25 cellular contexts compared by ENCODE assay signal in genomic region chr9:77991191-77991590, GRCh38.
"Had no signal": no experiment of that assay in that cellular context is flagged by ENCODE, and none has a peak within 500 bp of the region (broad histone marks: within the 10 kb centered on the region; RNA-seq: fewer than 3 reads in every experiment).

No MANE protein-coding gene starts in this region.

- H3K27ac ChIP-seq: ovary, parathyroid adenoma, psoas muscle, right lobe of liver, sigmoid colon, stomach, thoracic aorta, thyroid gland, tibial nerve, upper lobe of left lung, vagina had no signal

- H3K4me3 ChIP-seq: ovary, psoas muscle, right lobe of liver, sigmoid colon, stomach, thoracic aorta, thyroid gland, tibial nerve, upper lobe of left lung, vagina had no signal

- DNase-seq: nephron progenitor cell; occipital lobe; ovary; posterior cingulate gyrus; psoas muscle; right cardiac atrium; right lobe of liver; sigmoid colon; small intestine; stimulated activated CD4-positive, alpha-beta T cell treated with anti-CD3 and anti-CD28 coated beads, Interleukin-15, amount 100 ng/mL, for 24 hours; stimulated activated CD4-positive, alpha-beta T cell treated with anti-CD3 and anti-CD28 coated beads, Interleukin-2, amount 100 ng/mL, for 24 hours; stimulated activated CD4-positive, alpha-beta T cell treated with anti-CD3 and anti-CD28 coated beads, Interleukin-2, amount 100 ng/mL, for 48 hours; stimulated activated CD4-positive, alpha-beta T cell treated with anti-CD3 and anti-CD28 coated beads, Interleukin-4, amount 100 ng/mL, for 24 hours; stimulated activated naive B cell treated with anti-CD40 and anti-IgM and Interleukin-4, amounts not matched to agents 10 μg/mL and 1 μg/mL and 100 μg/mL, for 72 hours; stimulated activated naive CD4-positive, alpha-beta T cell treated with Interleukin-2 at 50 U/mL for 16 hours; stomach; thyroid gland; trophoblast cell; upper lobe of left lung had no signal

- H3K36me3 ChIP-seq: ovary, right lobe of liver, sigmoid colon, stomach, thoracic aorta, thyroid gland, tibial nerve, vagina had no signal

- H3K27me3 ChIP-seq: ovary, right lobe of liver, sigmoid colon, stomach, thyroid gland, tibial nerve, upper lobe of left lung, vagina had no signal

- H3K9me3 ChIP-seq: ovary, psoas muscle, right lobe of liver, sigmoid colon, stomach, thoracic aorta, thyroid gland, tibial nerve, upper lobe of left lung, vagina had no signal

- ATAC-seq: natural killer cell treated with Interleukin-12 subunit alpha and Interleukin-12 subunit beta and Interleukin-15 and Interleukin-18, amount 100 ng/mL, for 72 hours; psoas muscle; right cardiac atrium; right lobe of liver; stimulated activated effector memory CD8-positive, alpha-beta T cell treated with anti-CD3 and anti-CD28 coated beads, Interleukin-12 subunit alpha, Interleukin-12 subunit beta, amount 100 ng/mL, for 72 hours; stimulated activated naive B cell treated with anti-CD40 and anti-IgM and Interleukin-4, amounts not matched to agents 10 μg/mL and 1 μg/mL and 100 μg/mL, for 72 hours had no signal

- H3K9ac ChIP-seq: parathyroid adenoma had no signal

- H3K4me1 ChIP-seq: parathyroid adenoma had no signal
